In the genomic region with DNA sequence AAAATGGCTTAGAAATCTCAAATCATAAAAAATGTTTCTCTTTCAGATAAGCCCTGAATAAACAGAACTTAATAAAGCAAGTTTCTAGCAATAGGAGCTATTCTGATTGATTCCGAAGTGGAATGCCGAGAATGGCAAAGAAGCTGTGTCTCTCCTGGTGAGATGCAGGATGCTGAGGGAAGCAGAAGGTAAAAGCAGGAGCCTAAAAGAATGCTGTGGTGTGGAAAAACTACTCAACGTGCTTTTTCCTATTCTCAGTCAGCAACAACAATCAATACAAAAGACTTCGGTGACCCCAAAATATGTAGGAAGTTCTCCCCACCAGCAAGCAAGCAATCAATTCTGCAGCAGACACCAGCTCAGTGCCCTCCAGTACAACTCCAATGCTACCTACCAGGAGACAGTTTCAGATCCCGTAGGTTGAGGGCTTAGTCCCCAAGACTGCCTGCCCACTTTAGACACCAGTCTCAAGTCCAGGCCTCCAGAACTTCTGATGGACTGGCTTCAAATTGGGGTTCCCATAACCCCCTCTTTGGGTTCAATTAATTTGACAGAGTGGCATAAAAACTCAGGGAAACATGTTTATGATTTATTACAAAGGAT, we compare ENCODE assay signal across 1 cellular context.
A peak's percentile ranks its signal among the peaks of the same experiment; 100 is the strongest.
TF ChIP-seq lines count a peak whose summit lies in the region.

No MANE protein-coding gene starts in this region.

TF ChIP-seq in H1, 55 proteins besides CTCF, POLR2A, EP300 and RAD21:
- TF ChIP-seq, protein P1, sequence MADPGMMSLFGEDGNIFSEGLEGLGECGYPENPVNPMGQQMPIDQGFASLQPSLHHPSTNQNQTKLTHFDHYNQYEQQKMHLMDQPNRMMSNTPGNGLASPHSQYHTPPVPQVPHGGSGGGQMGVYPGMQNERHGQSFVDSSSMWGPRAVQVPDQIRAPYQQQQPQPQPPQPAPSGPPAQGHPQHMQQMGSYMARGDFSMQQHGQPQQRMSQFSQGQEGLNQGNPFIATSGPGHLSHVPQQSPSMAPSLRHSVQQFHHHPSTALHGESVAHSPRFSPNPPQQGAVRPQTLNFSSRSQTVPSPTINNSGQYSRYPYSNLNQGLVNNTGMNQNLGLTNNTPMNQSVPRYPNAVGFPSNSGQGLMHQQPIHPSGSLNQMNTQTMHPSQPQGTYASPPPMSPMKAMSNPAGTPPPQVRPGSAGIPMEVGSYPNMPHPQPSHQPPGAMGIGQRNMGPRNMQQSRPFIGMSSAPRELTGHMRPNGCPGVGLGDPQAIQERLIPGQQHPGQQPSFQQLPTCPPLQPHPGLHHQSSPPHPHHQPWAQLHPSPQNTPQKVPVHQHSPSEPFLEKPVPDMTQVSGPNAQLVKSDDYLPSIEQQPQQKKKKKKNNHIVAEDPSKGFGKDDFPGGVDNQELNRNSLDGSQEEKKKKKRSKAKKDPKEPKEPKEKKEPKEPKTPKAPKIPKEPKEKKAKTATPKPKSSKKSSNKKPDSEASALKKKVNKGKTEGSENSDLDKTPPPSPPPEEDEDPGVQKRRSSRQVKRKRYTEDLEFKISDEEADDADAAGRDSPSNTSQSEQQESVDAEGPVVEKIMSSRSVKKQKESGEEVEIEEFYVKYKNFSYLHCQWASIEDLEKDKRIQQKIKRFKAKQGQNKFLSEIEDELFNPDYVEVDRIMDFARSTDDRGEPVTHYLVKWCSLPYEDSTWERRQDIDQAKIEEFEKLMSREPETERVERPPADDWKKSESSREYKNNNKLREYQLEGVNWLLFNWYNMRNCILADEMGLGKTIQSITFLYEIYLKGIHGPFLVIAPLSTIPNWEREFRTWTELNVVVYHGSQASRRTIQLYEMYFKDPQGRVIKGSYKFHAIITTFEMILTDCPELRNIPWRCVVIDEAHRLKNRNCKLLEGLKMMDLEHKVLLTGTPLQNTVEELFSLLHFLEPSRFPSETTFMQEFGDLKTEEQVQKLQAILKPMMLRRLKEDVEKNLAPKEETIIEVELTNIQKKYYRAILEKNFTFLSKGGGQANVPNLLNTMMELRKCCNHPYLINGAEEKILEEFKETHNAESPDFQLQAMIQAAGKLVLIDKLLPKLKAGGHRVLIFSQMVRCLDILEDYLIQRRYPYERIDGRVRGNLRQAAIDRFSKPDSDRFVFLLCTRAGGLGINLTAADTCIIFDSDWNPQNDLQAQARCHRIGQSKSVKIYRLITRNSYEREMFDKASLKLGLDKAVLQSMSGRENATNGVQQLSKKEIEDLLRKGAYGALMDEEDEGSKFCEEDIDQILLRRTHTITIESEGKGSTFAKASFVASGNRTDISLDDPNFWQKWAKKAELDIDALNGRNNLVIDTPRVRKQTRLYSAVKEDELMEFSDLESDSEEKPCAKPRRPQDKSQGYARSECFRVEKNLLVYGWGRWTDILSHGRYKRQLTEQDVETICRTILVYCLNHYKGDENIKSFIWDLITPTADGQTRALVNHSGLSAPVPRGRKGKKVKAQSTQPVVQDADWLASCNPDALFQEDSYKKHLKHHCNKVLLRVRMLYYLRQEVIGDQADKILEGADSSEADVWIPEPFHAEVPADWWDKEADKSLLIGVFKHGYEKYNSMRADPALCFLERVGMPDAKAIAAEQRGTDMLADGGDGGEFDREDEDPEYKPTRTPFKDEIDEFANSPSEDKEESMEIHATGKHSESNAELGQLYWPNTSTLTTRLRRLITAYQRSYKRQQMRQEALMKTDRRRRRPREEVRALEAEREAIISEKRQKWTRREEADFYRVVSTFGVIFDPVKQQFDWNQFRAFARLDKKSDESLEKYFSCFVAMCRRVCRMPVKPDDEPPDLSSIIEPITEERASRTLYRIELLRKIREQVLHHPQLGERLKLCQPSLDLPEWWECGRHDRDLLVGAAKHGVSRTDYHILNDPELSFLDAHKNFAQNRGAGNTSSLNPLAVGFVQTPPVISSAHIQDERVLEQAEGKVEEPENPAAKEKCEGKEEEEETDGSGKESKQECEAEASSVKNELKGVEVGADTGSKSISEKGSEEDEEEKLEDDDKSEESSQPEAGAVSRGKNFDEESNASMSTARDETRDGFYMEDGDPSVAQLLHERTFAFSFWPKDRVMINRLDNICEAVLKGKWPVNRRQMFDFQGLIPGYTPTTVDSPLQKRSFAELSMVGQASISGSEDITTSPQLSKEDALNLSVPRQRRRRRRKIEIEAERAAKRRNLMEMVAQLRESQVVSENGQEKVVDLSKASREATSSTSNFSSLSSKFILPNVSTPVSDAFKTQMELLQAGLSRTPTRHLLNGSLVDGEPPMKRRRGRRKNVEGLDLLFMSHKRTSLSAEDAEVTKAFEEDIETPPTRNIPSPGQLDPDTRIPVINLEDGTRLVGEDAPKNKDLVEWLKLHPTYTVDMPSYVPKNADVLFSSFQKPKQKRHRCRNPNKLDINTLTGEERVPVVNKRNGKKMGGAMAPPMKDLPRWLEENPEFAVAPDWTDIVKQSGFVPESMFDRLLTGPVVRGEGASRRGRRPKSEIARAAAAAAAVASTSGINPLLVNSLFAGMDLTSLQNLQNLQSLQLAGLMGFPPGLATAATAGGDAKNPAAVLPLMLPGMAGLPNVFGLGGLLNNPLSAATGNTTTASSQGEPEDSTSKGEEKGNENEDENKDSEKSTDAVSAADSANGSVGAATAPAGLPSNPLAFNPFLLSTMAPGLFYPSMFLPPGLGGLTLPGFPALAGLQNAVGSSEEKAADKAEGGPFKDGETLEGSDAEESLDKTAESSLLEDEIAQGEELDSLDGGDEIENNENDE (IDR thresholded peaks at IDR 0.05; ENCODE audit: insufficient replicate concordance, low read length), result peak; percentile 36
- TF ChIP-seq POLR2AphosphoS5 (IDR thresholded peaks at IDR 0.05; ENCODE audit: low read depth, low read length) (peak; percentile 81), CREB1 (IDR thresholded peaks at IDR 0.05) (no peak), TEAD4 (IDR thresholded peaks at IDR 0.05; ENCODE audit: low read depth, low read length) (peak; percentile 55)
